In the genomic region with DNA sequence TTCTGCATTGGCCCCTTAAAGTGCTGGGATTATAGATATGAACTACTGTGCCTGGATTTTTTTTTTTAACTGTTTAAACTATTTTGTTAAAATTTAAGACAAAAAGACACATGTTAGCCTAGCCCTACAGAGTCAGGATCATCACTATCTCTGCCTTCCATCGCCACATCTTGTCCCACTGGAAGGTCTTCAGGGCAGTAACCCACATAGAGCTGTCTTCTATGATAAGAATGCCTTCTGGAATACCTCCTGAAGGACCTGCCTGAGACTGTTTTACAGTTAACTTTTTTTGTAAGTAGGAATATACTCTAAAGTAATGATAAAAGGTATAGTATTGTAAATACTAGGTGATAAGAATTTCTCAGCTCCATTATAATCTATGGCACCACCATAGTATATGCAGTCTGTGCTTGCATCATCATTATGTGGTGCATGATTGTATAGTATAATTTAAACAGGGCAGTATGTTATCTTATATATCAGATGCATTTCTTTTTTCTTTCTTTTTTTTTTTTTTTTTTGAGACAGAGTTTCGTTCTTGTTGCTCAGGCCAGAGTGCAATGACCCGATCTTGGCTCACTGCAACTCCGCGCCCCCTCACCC, we compare ENCODE assay signal across 1 cellular context.
TF ChIP-seq lines count a peak whose summit lies in the region.

No MANE protein-coding gene starts in this region.

TF ChIP-seq in GM23338, 12 proteins besides CTCF, POLR2A, EP300 and RAD21 (continued from another document):
- TF ChIP-seq, protein P1, sequence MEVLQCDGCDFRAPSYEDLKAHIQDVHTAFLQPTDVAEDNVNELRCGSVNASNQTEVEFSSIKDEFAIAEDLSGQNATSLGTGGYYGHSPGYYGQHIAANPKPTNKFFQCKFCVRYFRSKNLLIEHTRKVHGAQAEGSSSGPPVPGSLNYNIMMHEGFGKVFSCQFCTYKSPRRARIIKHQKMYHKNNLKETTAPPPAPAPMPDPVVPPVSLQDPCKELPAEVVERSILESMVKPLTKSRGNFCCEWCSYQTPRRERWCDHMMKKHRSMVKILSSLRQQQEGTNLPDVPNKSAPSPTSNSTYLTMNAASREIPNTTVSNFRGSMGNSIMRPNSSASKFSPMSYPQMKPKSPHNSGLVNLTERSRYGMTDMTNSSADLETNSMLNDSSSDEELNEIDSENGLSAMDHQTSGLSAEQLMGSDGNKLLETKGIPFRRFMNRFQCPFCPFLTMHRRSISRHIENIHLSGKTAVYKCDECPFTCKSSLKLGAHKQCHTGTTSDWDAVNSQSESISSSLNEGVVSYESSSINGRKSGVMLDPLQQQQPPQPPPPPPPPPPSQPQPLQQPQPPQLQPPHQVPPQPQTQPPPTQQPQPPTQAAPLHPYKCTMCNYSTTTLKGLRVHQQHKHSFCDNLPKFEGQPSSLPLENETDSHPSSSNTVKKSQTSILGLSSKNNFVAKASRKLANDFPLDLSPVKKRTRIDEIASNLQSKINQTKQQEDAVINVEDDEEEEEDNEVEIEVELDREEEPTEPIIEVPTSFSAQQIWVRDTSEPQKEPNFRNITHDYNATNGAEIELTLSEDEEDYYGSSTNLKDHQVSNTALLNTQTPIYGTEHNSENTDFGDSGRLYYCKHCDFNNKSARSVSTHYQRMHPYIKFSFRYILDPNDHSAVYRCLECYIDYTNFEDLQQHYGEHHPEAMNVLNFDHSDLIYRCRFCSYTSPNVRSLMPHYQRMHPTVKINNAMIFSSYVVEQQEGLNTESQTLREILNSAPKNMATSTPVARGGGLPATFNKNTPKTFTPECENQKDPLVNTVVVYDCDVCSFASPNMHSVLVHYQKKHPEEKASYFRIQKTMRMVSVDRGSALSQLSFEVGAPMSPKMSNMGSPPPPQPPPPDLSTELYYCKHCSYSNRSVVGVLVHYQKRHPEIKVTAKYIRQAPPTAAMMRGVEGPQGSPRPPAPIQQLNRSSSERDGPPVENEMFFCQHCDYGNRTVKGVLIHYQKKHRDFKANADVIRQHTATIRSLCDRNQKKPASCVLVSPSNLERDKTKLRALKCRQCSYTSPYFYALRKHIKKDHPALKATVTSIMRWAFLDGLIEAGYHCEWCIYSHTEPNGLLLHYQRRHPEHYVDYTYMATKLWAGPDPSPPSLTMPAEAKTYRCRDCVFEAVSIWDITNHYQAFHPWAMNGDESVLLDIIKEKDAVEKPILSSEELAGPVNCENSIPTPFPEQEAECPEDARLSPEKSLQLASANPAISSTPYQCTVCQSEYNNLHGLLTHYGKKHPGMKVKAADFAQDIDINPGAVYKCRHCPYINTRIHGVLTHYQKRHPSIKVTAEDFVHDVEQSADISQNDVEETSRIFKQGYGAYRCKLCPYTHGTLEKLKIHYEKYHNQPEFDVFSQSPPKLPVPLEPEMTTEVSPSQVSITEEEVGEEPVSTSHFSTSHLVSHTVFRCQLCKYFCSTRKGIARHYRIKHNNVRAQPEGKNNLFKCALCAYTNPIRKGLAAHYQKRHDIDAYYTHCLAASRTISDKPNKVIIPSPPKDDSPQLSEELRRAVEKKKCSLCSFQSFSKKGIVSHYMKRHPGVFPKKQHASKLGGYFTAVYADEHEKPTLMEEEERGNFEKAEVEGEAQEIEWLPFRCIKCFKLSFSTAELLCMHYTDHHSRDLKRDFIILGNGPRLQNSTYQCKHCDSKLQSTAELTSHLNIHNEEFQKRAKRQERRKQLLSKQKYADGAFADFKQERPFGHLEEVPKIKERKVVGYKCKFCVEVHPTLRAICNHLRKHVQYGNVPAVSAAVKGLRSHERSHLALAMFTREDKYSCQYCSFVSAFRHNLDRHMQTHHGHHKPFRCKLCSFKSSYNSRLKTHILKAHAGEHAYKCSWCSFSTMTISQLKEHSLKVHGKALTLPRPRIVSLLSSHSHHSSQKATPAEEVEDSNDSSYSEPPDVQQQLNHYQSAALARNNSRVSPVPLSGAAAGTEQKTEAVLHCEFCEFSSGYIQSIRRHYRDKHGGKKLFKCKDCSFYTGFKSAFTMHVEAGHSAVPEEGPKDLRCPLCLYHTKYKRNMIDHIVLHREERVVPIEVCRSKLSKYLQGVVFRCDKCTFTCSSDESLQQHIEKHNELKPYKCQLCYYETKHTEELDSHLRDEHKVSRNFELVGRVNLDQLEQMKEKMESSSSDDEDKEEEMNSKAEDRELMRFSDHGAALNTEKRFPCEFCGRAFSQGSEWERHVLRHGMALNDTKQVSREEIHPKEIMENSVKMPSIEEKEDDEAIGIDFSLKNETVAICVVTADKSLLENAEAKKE (CRISPR knock-in tag; IDR thresholded peaks at IDR 0.05) = no peak
- TF ChIP-seq, protein P2, sequence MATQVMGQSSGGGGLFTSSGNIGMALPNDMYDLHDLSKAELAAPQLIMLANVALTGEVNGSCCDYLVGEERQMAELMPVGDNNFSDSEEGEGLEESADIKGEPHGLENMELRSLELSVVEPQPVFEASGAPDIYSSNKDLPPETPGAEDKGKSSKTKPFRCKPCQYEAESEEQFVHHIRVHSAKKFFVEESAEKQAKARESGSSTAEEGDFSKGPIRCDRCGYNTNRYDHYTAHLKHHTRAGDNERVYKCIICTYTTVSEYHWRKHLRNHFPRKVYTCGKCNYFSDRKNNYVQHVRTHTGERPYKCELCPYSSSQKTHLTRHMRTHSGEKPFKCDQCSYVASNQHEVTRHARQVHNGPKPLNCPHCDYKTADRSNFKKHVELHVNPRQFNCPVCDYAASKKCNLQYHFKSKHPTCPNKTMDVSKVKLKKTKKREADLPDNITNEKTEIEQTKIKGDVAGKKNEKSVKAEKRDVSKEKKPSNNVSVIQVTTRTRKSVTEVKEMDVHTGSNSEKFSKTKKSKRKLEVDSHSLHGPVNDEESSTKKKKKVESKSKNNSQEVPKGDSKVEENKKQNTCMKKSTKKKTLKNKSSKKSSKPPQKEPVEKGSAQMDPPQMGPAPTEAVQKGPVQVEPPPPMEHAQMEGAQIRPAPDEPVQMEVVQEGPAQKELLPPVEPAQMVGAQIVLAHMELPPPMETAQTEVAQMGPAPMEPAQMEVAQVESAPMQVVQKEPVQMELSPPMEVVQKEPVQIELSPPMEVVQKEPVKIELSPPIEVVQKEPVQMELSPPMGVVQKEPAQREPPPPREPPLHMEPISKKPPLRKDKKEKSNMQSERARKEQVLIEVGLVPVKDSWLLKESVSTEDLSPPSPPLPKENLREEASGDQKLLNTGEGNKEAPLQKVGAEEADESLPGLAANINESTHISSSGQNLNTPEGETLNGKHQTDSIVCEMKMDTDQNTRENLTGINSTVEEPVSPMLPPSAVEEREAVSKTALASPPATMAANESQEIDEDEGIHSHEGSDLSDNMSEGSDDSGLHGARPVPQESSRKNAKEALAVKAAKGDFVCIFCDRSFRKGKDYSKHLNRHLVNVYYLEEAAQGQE (IDR thresholded peaks at IDR 0.05; ENCODE audit: unreplicated experiment) = no peak
- TF ChIP-seq JUNB (IDR thresholded peaks at IDR 0.05; ENCODE audit: unreplicated experiment) (no peak), ZNF114 (CRISPR knock-in tag; IDR thresholded peaks at IDR 0.05) (no peak)
